In the genomic region with DNA sequence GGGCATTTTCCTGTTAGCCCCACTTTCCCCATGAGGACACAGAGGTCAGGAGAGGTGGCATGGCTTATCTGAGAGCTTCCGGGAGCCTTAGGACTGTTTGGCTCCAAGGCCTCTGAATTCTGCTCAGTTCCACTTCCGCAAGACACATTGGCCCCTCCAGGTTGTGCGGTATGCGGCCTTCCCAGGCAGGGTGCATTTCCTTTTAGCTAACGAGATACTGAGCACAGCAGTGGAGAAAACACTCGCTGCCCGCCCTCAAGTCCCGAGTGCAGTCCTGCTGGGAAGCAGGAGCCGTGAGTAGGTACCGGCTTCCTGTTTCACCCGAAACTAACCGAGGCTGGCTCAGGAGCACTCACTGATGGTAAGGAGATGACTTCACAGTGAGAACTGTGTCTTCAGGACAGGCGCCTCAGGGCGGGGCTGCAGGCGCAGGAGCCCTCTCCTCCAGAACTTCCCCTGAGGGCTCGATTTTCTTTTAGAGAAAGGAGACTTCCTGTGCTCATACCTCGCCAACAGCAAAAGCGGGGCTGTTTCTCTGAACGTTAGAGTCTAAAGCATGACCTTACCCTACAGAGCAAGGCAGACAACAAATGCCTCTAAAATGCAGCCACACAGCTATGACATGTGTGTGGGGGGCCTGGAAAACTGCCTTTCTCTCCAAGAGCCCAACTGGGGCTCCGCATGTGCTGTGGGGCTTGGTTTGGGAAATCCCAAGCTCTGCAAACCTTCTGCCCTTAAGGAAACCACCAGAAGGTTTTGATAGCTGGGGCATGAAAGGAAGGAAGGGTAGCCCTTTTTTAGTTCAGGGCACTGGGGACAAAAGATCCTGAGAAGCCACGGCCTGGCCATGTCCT, we compare ENCODE assay signal across 8 cellular contexts. TPM values are rescaled to one million over a fixed set of nuclear protein-coding genes. Genes with fewer than 3 reads are reported as not detected.
DNase-seq lines count a peak whose midpoint lies in the region; ATAC-seq and TF ChIP-seq lines count a peak whose summit lies in the region.

No MANE protein-coding gene starts in this region.

- 5% methylated on average over 21 of the region's 21 CpGs for WGBS in thymus

- intact Hi-C loops in lower lobe of right lung (cut with DNase I) = no loop called here

- peak overlapping the region; percentile 51 for H3K9ac ChIP-seq in NT2/D1 (ENCODE audit: insufficient read length, low read depth)

- TF ChIP-seq CTCF in lower lobe of right lung (IDR thresholded peaks at IDR 0.05) = no peak

- DNase-seq in NT2/D1 (ENCODE audit: low read depth, low spot score) = no peak
- peak; percentile 39 to 43 for DNase-seq in activated T-helper 1 cell treated with anti-CD3 and anti-CD28 coated beads, Interleukin-2, amount 50 U/mL, for 16 hours (ENCODE audit: low read depth in 1 of 2, low spot score in 1 of 2)
- peak; percentile 64 for DNase-seq in lower lobe of right lung
- no peak for DNase-seq in SJCRH30
- no peak for DNase-seq in NCI-H1417 treated with DMSO at 0.1 percent for 48 hours (lab: John Stamatoyannopoulos, UW)

- H3K27ac ChIP-seq in lower lobe of right lung (peak overlapping the region; percentile 74), thymus (ENCODE audit: low read depth) (peak overlapping the region; percentile 92), SJCRH30 (no peak overlapping the region)

- H3K4me3 ChIP-seq in NT2/D1 (ENCODE audit: insufficient read length, low read depth) = no peak overlapping the region
- H3K4me3 ChIP-seq in lower lobe of right lung = peak overlapping the region; percentile 21
- peak overlapping the region; percentile 35 for H3K4me3 ChIP-seq in thymus (ENCODE audit: low read length)
- no peak overlapping the region for H3K4me3 ChIP-seq in SJCRH30

- H3K9me3 ChIP-seq in NT2/D1 (ENCODE audit: insufficient read depth, low read length) (no peaks in the 10 kb centered on the region), lower lobe of right lung (no peaks in the 10 kb centered on the region), thymus (ENCODE audit: control insufficient read depth) (no peaks in the 10 kb centered on the region), SJCRH30 (replicated peaks) (no peaks in the 10 kb centered on the region)

- peak; percentile 82 for ATAC-seq in GM18511 (IDR thresholded peaks at IDR 0.05; ENCODE audit: unreplicated experiment)
- peak; percentile 79 for ATAC-seq in HG02798 (IDR thresholded peaks at IDR 0.05; ENCODE audit: poor library complexity, unreplicated experiment)
- peak; percentile 64 to 73 for ATAC-seq in lower lobe of right lung

- peaks cover 12% of the 10 kb centered on the region for H3K36me3 ChIP-seq in NT2/D1 (ENCODE audit: insufficient read depth, insufficient read length, low read length)
- H3K36me3 ChIP-seq in lower lobe of right lung = peaks cover 29% of the 10 kb centered on the region
- peaks cover 35% of the 10 kb centered on the region for H3K36me3 ChIP-seq in thymus (ENCODE audit: control insufficient read depth, insufficient read depth)
- H3K36me3 ChIP-seq in SJCRH30 = no peaks in the 10 kb centered on the region

- H3K27me3 ChIP-seq in NT2/D1 (ENCODE audit: insufficient read depth, insufficient read length) (no peaks in the 10 kb centered on the region), lower lobe of right lung (ENCODE audit: low read depth) (no peaks in the 10 kb centered on the region), thymus (ENCODE audit: control insufficient read depth, insufficient read depth) (no peaks in the 10 kb centered on the region), SJCRH30 (0 out of 2 replicates have a peak, but pooled peaks cover 3% of the 10 kb centered on the region)

- H3K4me1 ChIP-seq in NT2/D1 (ENCODE audit: insufficient read depth, insufficient read length) (peaks cover 6% of the 10 kb centered on the region), lower lobe of right lung (peaks cover 19% of the 10 kb centered on the region), thymus (ENCODE audit: control insufficient read depth, insufficient read depth, low read length) (peaks cover 29% of the 10 kb centered on the region), SJCRH30 (peaks cover 7% of the 10 kb centered on the region)

RNA-seq across cellular contexts. Expression of a gene that starts 25.9 kb away (rescaled TPM):
- 47.3 TPM for total RNA-seq in lower lobe of right lung
- polyA plus RNA-seq in thymus = 304 TPM
- not detected in 2 replicates for total RNA-seq in SJCRH30 (2014; rRNA removed; shearing (Covaris generic))

Comparison
In these comparisons a context has a peak if more than half of its experiments do, and no peak if none do; other contexts are left out.
1. DNase-seq: peak in activated T-helper 1 cell treated with anti-CD3 and anti-CD28 coated beads, Interleukin-2, amount 50 U/mL, for 16 hours (2 of 2) and lower lobe of right lung (single experiment); none in NT2/D1 (single experiment), SJCRH30 (0 of 2) and NCI-H1417 treated with DMSO at 0.1 percent for 48 hours (single experiment).
2. H3K4me3 ChIP-seq: peak in lower lobe of right lung (single experiment) and thymus (single experiment); none in NT2/D1 (single experiment) and SJCRH30 (single experiment).
3. RNA of a gene that starts 25.9 kb away (total RNA-seq): 47.3 TPM in lower lobe of right lung (single experiment); not detected in SJCRH30; every median in the first group is over 10 times any median in the second.
4. Peak in every context shown above with its lines, with median percentiles within 50 percentile points of each other: ATAC-seq.